In the genomic region with DNA sequence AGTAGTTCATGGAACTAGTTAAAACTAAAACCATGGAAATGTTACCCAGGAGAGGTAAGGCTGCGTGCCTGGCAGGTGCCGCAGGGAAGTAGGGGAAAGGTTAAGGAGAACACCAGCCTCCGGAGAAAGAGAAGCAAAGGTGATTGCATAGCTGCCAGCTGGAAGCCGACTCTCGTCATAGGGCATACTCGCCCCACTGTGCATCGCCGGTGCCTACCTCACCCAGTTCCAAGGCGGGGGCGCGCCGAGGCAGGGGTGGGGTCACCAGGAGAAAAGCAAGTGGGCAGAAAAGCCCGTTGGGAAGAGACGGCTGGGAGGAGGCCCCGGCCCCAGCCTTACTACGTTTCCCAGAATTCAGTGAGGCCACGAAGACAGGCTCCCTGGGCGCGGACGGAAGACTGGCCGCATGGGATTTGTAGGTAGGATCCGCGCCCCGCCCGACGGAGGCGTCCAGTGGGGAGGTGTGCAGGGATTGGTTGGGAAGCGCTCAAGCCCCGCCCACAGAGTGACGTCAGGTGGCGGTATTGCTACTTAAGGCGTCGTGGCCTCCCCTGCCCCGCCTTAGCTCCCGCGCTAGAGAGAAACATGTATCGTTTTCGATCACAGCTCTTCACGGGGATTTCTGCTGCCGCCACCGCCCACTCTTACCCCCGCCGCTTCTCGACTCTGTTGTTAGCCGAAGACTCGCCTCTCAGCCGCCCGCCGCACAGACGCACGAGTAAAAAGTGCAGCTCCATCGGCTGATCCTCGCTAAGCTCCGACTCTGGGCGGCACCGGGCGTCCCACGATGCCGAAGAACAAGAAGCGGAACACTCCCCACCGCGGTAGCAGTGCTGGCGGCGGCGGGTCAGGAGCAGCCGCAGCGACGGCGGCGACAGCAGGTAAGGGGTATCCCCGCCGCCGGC, we compare ENCODE assay signal across 8 cellular contexts. TPM values are rescaled to one million over a fixed set of nuclear protein-coding genes. Genes with fewer than 3 reads are reported as not detected.
DNase-seq lines count a peak whose midpoint lies in the region; ATAC-seq and TF ChIP-seq lines count a peak whose summit lies in the region.

A gene with protein sequence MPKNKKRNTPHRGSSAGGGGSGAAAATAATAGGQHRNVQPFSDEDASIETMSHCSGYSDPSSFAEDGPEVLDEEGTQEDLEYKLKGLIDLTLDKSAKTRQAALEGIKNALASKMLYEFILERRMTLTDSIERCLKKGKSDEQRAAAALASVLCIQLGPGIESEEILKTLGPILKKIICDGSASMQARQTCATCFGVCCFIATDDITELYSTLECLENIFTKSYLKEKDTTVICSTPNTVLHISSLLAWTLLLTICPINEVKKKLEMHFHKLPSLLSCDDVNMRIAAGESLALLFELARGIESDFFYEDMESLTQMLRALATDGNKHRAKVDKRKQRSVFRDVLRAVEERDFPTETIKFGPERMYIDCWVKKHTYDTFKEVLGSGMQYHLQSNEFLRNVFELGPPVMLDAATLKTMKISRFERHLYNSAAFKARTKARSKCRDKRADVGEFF (plus strand): TSS at position 559 of the 905 bp plus-strand sequence. CDS start 229 bp downstream, at position 788.

- DNase-seq in NCI-H69 (lab: John Stamatoyannopoulos, UW): peak; percentile 100
- peak; percentile 97 for DNase-seq in activated CD4-positive, alpha-beta T cell treated with anti-CD3 and anti-CD28 coated beads, Interleukin-2, amount 10 ng/mL, durations not matched to agents 7 days and 5 days
- DNase-seq in coronary artery (ENCODE audit: low spot score): peak; percentile 99
- peak; percentile 99 for DNase-seq in left colon
- peak; percentile 98 for DNase-seq in stimulated activated CD4-positive, alpha-beta T cell treated with anti-CD3 and anti-CD28 coated beads, Interleukin-1b, Interleukin-23, amount 100 ng/mL, for 48 hours

- H3K4me3 ChIP-seq in BLaER1 (peak within 1 kb of the TSS; percentile 96), coronary artery (peak within 1 kb of the TSS; percentile 90)

- no peaks in the 10 kb centered on the region for H3K9me3 Mint-ChIP-seq in activated CD4-positive, alpha-beta T cell treated with anti-CD3 and anti-CD28 coated beads, Interleukin-2, amount 10 ng/mL, durations not matched to agents 7 days and 5 days

- intact Hi-C loops in left colon (cut with DNase I, micrococcal nuclease): no loop called here

- H3K27me3 Mint-ChIP-seq in activated CD4-positive, alpha-beta T cell treated with anti-CD3 and anti-CD28 coated beads, Interleukin-2, amount 10 ng/mL, durations not matched to agents 7 days and 5 days: no peaks in the 10 kb centered on the region

- H3K27ac Mint-ChIP-seq in activated CD4-positive, alpha-beta T cell treated with anti-CD3 and anti-CD28 coated beads, Interleukin-2, amount 10 ng/mL, durations not matched to agents 7 days and 5 days: peak within 1 kb of the TSS; percentile 99

- no peaks in the 10 kb centered on the region for H3K36me3 Mint-ChIP-seq in activated CD4-positive, alpha-beta T cell treated with anti-CD3 and anti-CD28 coated beads, Interleukin-2, amount 10 ng/mL, durations not matched to agents 7 days and 5 days (ENCODE audit: low read depth)

- H3K36me3 ChIP-seq in BLaER1: peaks cover 4% of the 10 kb centered on the region; the same call in 1 of the 2 replicates

- peaks cover 38% of the 10 kb centered on the region for H3K4me1 Mint-ChIP-seq in activated CD4-positive, alpha-beta T cell treated with anti-CD3 and anti-CD28 coated beads, Interleukin-2, amount 10 ng/mL, durations not matched to agents 7 days and 5 days

- CTCF ChIA-PET in activated CD4-positive, alpha-beta T cell treated with anti-CD3 and anti-CD28 coated beads, Interleukin-2, amount 10 ng/mL, durations not matched to agents 7 days and 5 days (lab: Charles Lee): interaction anchor here (0.7 to 3.6 kb wide), 3 partner anchors 9 to 40 kb away, joined by 3 to 18 read pairs (median 6); no protein-coding TSS in a partner anchor

- peak within 1 kb of the TSS; percentile 100 for H3K4me3 Mint-ChIP-seq in activated CD4-positive, alpha-beta T cell treated with anti-CD3 and anti-CD28 coated beads, Interleukin-2, amount 10 ng/mL, durations not matched to agents 7 days and 5 days

- peak within 1 kb of the TSS; percentile 95 for H3K9ac ChIP-seq in BLaER1

- peak; percentile 65 for ATAC-seq in GM19328 (IDR thresholded peaks at IDR 0.05; ENCODE audit: unreplicated experiment)
- ATAC-seq in HG03520 (IDR thresholded peaks at IDR 0.05; ENCODE audit: unreplicated experiment): peak; percentile 59
- peak; percentile 83 for ATAC-seq in left colon

- no peaks in the 10 kb centered on the region for H3K27me3 ChIP-seq in BLaER1

- H3K9me3 ChIP-seq in BLaER1: no peaks in the 10 kb centered on the region

- TF ChIP-seq CTCF in coronary artery (IDR thresholded peaks at IDR 0.05): no peak

- H3K4me2 ChIP-seq in BLaER1: peak within 1 kb of the TSS; percentile 81

- peaks cover 35% of the 10 kb centered on the region for H4K20me1 ChIP-seq in BLaER1

- peak within 1 kb of the TSS; percentile 89 for H3K27ac ChIP-seq in BLaER1
- H3K27ac ChIP-seq in coronary artery: peak within 1 kb of the TSS; percentile 98

- POLR2A ChIA-PET in activated CD4-positive, alpha-beta T cell treated with anti-CD3 and anti-CD28 coated beads, Interleukin-2, amount 10 ng/mL, durations not matched to agents 7 days and 5 days (lab: Charles Lee): interaction anchor here (0.7 kb wide), 1 partner anchor 461 kb away, joined by 3 read pairs; no protein-coding TSS in a partner anchor

- H3K4me1 ChIP-seq in BLaER1: peaks cover 33% of the 10 kb centered on the region

RNA-seq across cellular contexts. Expression of the gene that starts here (rescaled TPM):
- 10 to 100 TPM; 26.5 to 28.6 TPM for total RNA-seq in activated CD4-positive, alpha-beta T cell treated with anti-CD3 and anti-CD28 coated beads, Interleukin-2, amount 10 ng/mL, durations not matched to agents 7 days and 5 days
- total RNA-seq in left colon: 10 to 100 TPM; 32.9 to 60.6 TPM

Comparison
In these comparisons a context has a peak if more than half of its experiments do, and no peak if none do; other contexts are left out.
1. Peak in every context shown above with its lines: DNase-seq, ATAC-seq, H3K4me3 ChIP-seq and H3K27ac ChIP-seq.